5 cellular contexts compared by ENCODE assay signal in genomic region chr2:69673098-69673497, GRCh38. TPM values are rescaled to one million over a fixed set of nuclear protein-coding genes. Genes with fewer than 3 reads are reported as not detected.
DNase-seq lines count a peak whose midpoint lies in the region; ATAC-seq, FAIRE-seq and TF ChIP-seq lines count a peak whose summit lies in the region.
"Not testable (repeated sequence)": the region's sequence is repeated elsewhere in the genome, so short reads cannot be mapped to it uniquely, and the experiment has no call there.

No MANE protein-coding gene starts in this region.

- not testable (repeated sequence) for H3K9me1 ChIP-seq in K562 (ENCODE audit: control insufficient read depth, insufficient read depth, low read length)

- POLR2A ChIA-PET in A549 (lab: Yijun Ruan, JAX); HEK293 (lab: Yijun Ruan, JAX); K562 (lab: Yijun Ruan, JAX): not testable (repeated sequence)

- BruUV-seq in K562 (replicated peaks; lab: Mats Ljungman, UMichigan) = not testable (repeated sequence)

- not testable (repeated sequence) for H3K27ac ChIP-seq in A549; HEK293 (ENCODE audit: extremely low read depth, low read depth, low read length); K562 (ENCODE audit: extremely low read depth, low read depth, low read length)
- H3K27ac ChIP-seq in heart left ventricle (peak overlapping the region in 8 of 12 donors; percentile 75 to 95 (median 86)), prostate gland (peak overlapping the region; percentile 79 to 80)

- FAIRE-seq in A549 (lab: Jason Lieb, UNC); K562 (lab: Jason Lieb, UNC): not testable (repeated sequence)

- in situ Hi-C loops in K562 (cut with MboI) = not testable (repeated sequence)

- H3K4me2 ChIP-seq in A549; K562 (ENCODE audit: insufficient read depth, low read length): not testable (repeated sequence)

- H3K9ac ChIP-seq in K562 (ENCODE audit: insufficient read depth in 1 of 2, low read depth in 2 of 2, low read length in 2 of 2) = not testable (repeated sequence)

- peaks cover 26% of the 10 kb centered on the region for H3K4me1 ChIP-seq in A549
- H3K4me1 ChIP-seq in HEK293 (ENCODE audit: control insufficient read depth, insufficient read depth, low read length); K562 (replicated peaks in 1 of 2; ENCODE audit: control insufficient read depth in 2 of 2, insufficient read depth in 2 of 2, low read length in 2 of 2); prostate gland (replicated peaks): not testable (repeated sequence)
- H3K4me1 ChIP-seq in heart left ventricle = peaks cover 0 to 30% (median 0%) of the 10 kb centered on the region in 12 donors

- peaks cover 10% of the 10 kb centered on the region; the same call in 2 of the 3 replicates for H3K9me3 ChIP-seq in A549
- H3K9me3 ChIP-seq in HEK293 (ENCODE audit: control insufficient read depth, insufficient read depth, low read depth, low read length); K562 (replicated peaks; ENCODE audit: control insufficient read depth, insufficient read depth, low read depth, low read length); prostate gland: not testable (repeated sequence)
- peaks cover 0 to 12% (median 0%) of the 10 kb centered on the region in 12 donors for H3K9me3 ChIP-seq in heart left ventricle

- not testable (repeated sequence) for H3K36me3 ChIP-seq in HEK293 (ENCODE audit: control insufficient read depth in 2 of 2, insufficient read depth in 1 of 2, low read length in 2 of 2); K562 (ENCODE audit: control insufficient read depth, insufficient read depth, low read length); heart left ventricle; prostate gland

- not testable (repeated sequence) for DNase-seq in A549 (ENCODE audit: low read depth in 1 of 2, low spot score in 1 of 2); K562 (ENCODE audit: extremely low read depth in 1 of 4, low spot score in 3 of 4); heart left ventricle; prostate gland (ENCODE audit: low spot score)

- CTCF ChIA-PET in A549 (lab: Yijun Ruan, JAX) (interaction anchor here (1.2 to 2.4 kb wide), 3 partner anchors 11 to 52 kb away, joined by 5 to 7 read pairs (median 6); no protein-coding TSS in a partner anchor), HEK293 (lab: Yijun Ruan, JAX) (interaction anchor here (0.7 kb wide), 1 partner anchor 68 kb away, joined by 3 read pairs; no protein-coding TSS in a partner anchor)
- CTCF ChIA-PET in K562 (lab: Yijun Ruan, JAX; ENCODE audit: low intra/inter-chr PET ratio) = not testable (repeated sequence)

- WGBS in A549 (ENCODE audit: missing lambda C conversion rate) = 97% methylated on average over 3 of the region's 3 CpGs
- WGBS in K562 (ENCODE audit: insufficient coverage, low coverage, missing lambda C conversion rate) = 98% methylated on average over 3 of the region's 3 CpGs
- WGBS in heart left ventricle, 4 donors = 93 to 100% (median 97%) methylated on average over 3 of the region's 3 CpGs
- 94% methylated on average over 3 of the region's 3 CpGs for WGBS in prostate gland

- TF ChIP-seq CTCF in A549 (IDR thresholded peaks at IDR 0.05); HEK293 (tag by site-specific recombination; IDR thresholded peaks at IDR 0.05); K562 (IDR thresholded peaks at IDR 0.05 in 2 of 3, conservative IDR thresholded peaks at IDR 0.05 in 1 of 3; ENCODE audit: insufficient read depth in 2 of 3, low read depth in 1 of 3, low read length in 3 of 3); heart left ventricle (IDR thresholded peaks at IDR 0.05); prostate gland (IDR thresholded peaks at IDR 0.05): not testable (repeated sequence)

- not testable (repeated sequence) for H3K4me3 ChIP-seq in A549; HEK293 (ENCODE audit: low read depth, low read length); K562; prostate gland
- H3K4me3 ChIP-seq in heart left ventricle = peak overlapping the region in 5 of 12 donors; percentile 39 to 57 (median 52)

- TF ChIP-seq RAD21 in A549 (conservative IDR thresholded peaks at IDR 0.05 in 1 of 2, IDR thresholded peaks at IDR 0.05 in 1 of 2); K562 (CRISPR knock-in tag; conservative IDR thresholded peaks at IDR 0.05 in 1 of 2, IDR thresholded peaks at IDR 0.05 in 1 of 2): not testable (repeated sequence)

- not testable (repeated sequence) for TF ChIP-seq POLR2A in A549 (IDR thresholded peaks at IDR 0.05; ENCODE audit: low read length); K562 (conservative IDR thresholded peaks at IDR 0.05); heart left ventricle (IDR thresholded peaks at IDR 0.05); prostate gland (IDR thresholded peaks at IDR 0.05)

- H2AFZ ChIP-seq in K562 (ENCODE audit: low read depth, low read length) = not testable (repeated sequence)

- not testable (repeated sequence) for H3K27me3 ChIP-seq in K562 (ENCODE audit: control insufficient read depth in 2 of 2, insufficient read depth in 2 of 2, low read length in 2 of 2); heart left ventricle; prostate gland (replicated peaks; ENCODE audit: insufficient read depth)

- ATAC-seq in A549, K562, heart left ventricle: not testable (repeated sequence)

- not testable (repeated sequence) for H3K79me2 ChIP-seq in K562 (ENCODE audit: control insufficient read depth, insufficient read depth, low read length)

- intact Hi-C loops in K562 (cut with micrococcal nuclease); heart left ventricle (cut with DNase I); prostate gland (cut with DNase I): not testable (repeated sequence)

- H4K20me1 ChIP-seq in K562 (replicated peaks; ENCODE audit: control insufficient read depth, insufficient read depth, low read length) = not testable (repeated sequence)

- not testable (repeated sequence) for TF ChIP-seq EP300 in A549 (IDR thresholded peaks at IDR 0.05); K562 (IDR thresholded peaks at IDR 0.05; ENCODE audit: low read length)

TF ChIP-seq in A549, 52 proteins besides CTCF, POLR2A, EP300 and RAD21:
- TF ChIP-seq KDM1A (IDR thresholded peaks at IDR 0.05; ENCODE audit: low read depth) = peak; percentile 71; the same call in 1 of the 2 replicates

TF ChIP-seq in K562, 482 proteins besides CTCF, POLR2A, EP300 and RAD21:
- TF ChIP-seq ZNF146 (CRISPR knock-in tag; IDR thresholded peaks at IDR 0.05; ENCODE audit: unreplicated experiment) = peak; percentile 97
- peak in 1 of 2 experiments; percentile 54; a peak in 2 of 4 replicates for TF ChIP-seq KDM1A (IDR thresholded peaks at IDR 0.05)
- 0 out of 2 replicates have a peak, but pooled peaks have one; percentile 23 for TF ChIP-seq CBX1 (IDR thresholded peaks at IDR 0.05; ENCODE audit: low read depth)
- peak; percentile 64; the same call in 1 of the 2 replicates for TF ChIP-seq BCOR (IDR thresholded peaks at IDR 0.05)

RNA-seq across cellular contexts. Expression of gene AAK1, which starts 29.6 kb away (rescaled TPM):
- 25.7 and 26.9 TPM in 2 replicates for polyA plus RNA-seq in A549 (2011; rRNA removed)
- polyA plus RNA-seq in A549 (2012; cell fraction: cytosol; rRNA removed) = 8.6 and 12.2 TPM in 2 replicates
- 11.6 and 12.6 TPM in 2 replicates for polyA plus RNA-seq in A549 (2012; cell fraction: nucleus; rRNA removed)
- polyA plus RNA-seq in A549 (2017; fragmentation: RNase III; extraction: RNeasy Plus Mini Kit Qiagen cat#74134 plus additional on column Dnase treatment) = 15.9 to 19.3 TPM (median 15.9 TPM) in 3 replicates
- polyA minus RNA-seq in A549 (2011; rRNA and poly(A)+ RNA removed) = 29.7 and 39.7 TPM in 2 replicates
- total RNA-seq in K562 (2011; cell fraction: chromatin; rRNA removed; ENCODE audit: low replicate concordance) = 34.4 and 78.8 TPM in 2 replicates
- total RNA-seq in K562 (2011; cell fraction: nucleolus; rRNA removed) = 16.3 and 20.0 TPM in 2 replicates
- total RNA-seq in K562 (2011; cell fraction: nucleoplasm; rRNA removed) = 38.6 and 69.9 TPM in 2 replicates
- 8.3 and 8.9 TPM in 2 replicates for total RNA-seq in K562 (2014; rRNA removed)
- 6.0 and 6.9 TPM in 2 replicates for total RNA-seq in K562 (2014; rRNA removed; fragmentation: Illumina TruSeq; extraction: Trizol)
- 5.5 and 6.8 TPM in 2 replicates for total RNA-seq in K562 (2015; rRNA removed; fragmentation: Illumina TruSeq; extraction: Trizol)
- total RNA-seq in K562 (2021) = 13.8 and 17.1 TPM in 2 replicates
- 3.2 and 5.1 TPM in 2 replicates for polyA plus RNA-seq in K562 (2011; rRNA removed)
- 2.8 and 3.3 TPM in 2 replicates for polyA plus RNA-seq in K562 (2011; cell fraction: cytosol; rRNA removed)
- 4.5 and 10.2 TPM in 2 replicates for polyA plus RNA-seq in K562 (2011; cell fraction: nucleus; rRNA removed)
- polyA plus RNA-seq in K562 (2012) = 8.1 and 15.8 TPM in 2 replicates
- 6.2 and 7.2 TPM in 2 replicates for polyA plus RNA-seq in K562 (2014; fragmentation: Illumina TruSeq; extraction: Trizol)
- 1 to 10 TPM in 1 of 2 experiments, under 1 TPM in 1; 0.89 to 2.4 TPM for polyA plus RNA-seq in K562 (2014; fragmentation: Nextera tagmentation; extraction: Ambion mirVana)
- polyA plus RNA-seq in K562 (2014; rRNA removed) = 5.3 and 7.1 TPM in 2 replicates
- polyA minus RNA-seq in K562 (2011; rRNA and poly(A)+ RNA removed) = 10.5 and 18.0 TPM in 2 replicates
- polyA minus RNA-seq in K562 (2011; cell fraction: cytosol; rRNA and poly(A)+ RNA removed) = 4.7 and 7.4 TPM in 2 replicates
- 8.7 and 10.9 TPM in 2 replicates for polyA minus RNA-seq in K562 (2011; cell fraction: nucleus; rRNA and poly(A)+ RNA removed)
- 100 to 1,000 TPM in 7 of 9 donors, 10 to 100 TPM in 2; 68.7 to 167 (median 131) TPM for total RNA-seq in heart left ventricle
- 10 to 100 TPM; 34.4 to 34.9 TPM for polyA plus RNA-seq in heart left ventricle
- total RNA-seq in prostate gland = 10 to 100 TPM; 70.7 to 77.3 TPM
